In genomic region chr17:81959362-81960129, GRCh38 we compare ENCODE assay signal across 8 cellular contexts. TPM values are rescaled to one million over a fixed set of nuclear protein-coding genes. Genes with fewer than 3 reads are reported as not detected.
DNase-seq lines count a peak whose midpoint lies in the region; ATAC-seq and TF ChIP-seq lines count a peak whose summit lies in the region.

No MANE protein-coding gene starts in this region.

- TF ChIP-seq CTCF in C4-2B (conservative IDR thresholded peaks at IDR 0.05) (peak; percentile 99), fibroblast of the aortic adventitia (IDR thresholded peaks at IDR 0.05; ENCODE audit: insufficient read depth, low read length) (peak; percentile 60), thoracic aorta (IDR thresholded peaks at IDR 0.05) (peak; percentile 55)

- ATAC-seq in GM21737 (IDR thresholded peaks at IDR 0.05; ENCODE audit: unreplicated experiment) = peak; percentile 47
- ATAC-seq in thoracic aorta (ENCODE audit: insufficient number of reproducible peaks, low FRiP score, low read depth) = peak; percentile 53
- ATAC-seq in HG03196 (IDR thresholded peaks at IDR 0.05; ENCODE audit: unreplicated experiment) = no peak

- H3K4me1 ChIP-seq in thoracic aorta (ENCODE audit: control insufficient read depth in 1 of 2, low read depth in 2 of 2) = peaks cover 5 to 20% of the 10 kb centered on the region in 2 donors

- H3K9me3 ChIP-seq in thoracic aorta = no peaks in the 10 kb centered on the region

- peaks cover 17% of the 10 kb centered on the region for H3K27me3 ChIP-seq in thoracic aorta (replicated peaks; ENCODE audit: insufficient read depth)

- DNase-seq in NOMO-1 treated with dmso at 0.1 percent for 144 hours (lab: John Stamatoyannopoulos, UW; ENCODE audit: unreplicated experiment) (peak; percentile 51), fibroblast of the aortic adventitia (ENCODE audit: low read depth) (peak; percentile 29), nucleus accumbens (lab: John Stamatoyannopoulos, UW) (peak in 34 of 56 donors; percentile 3 to 84 (median 34)), thoracic aorta (ENCODE audit: low spot score) (no peak)
- peak; percentile 85 to 87 for DNase-seq in activated T-cell treated with anti-CD3 and anti-CD28 coated beads, Interleukin-2, amount 50 U/mL, for 48 hours

- H3K36me3 ChIP-seq in thoracic aorta = no peaks in the 10 kb centered on the region

- H3K27ac ChIP-seq in C4-2B = no peak overlapping the region
- H3K27ac ChIP-seq in thoracic aorta = no peak overlapping the region

- H3K4me3 ChIP-seq in fibroblast of the aortic adventitia (ENCODE audit: low read depth, low read length) (peak overlapping the region; percentile 28), thoracic aorta (peak overlapping the region; percentile 69)

RNA-seq across cellular contexts. Expression of gene NOTUM, which starts 1.4 kb away (rescaled TPM):
- 0.09 TPM in 1 of 2 replicates, not detected in the other for total RNA-seq in fibroblast of the aortic adventitia (ENCODE audit: low replicate concordance)
- total RNA-seq in thoracic aorta = not detected

RNA-seq across cellular contexts. Expression of gene MYADML2, which starts 12.5 kb away (rescaled TPM):
- not detected in 2 replicates for total RNA-seq in fibroblast of the aortic adventitia (ENCODE audit: low replicate concordance)
- not detected for total RNA-seq in thoracic aorta

RNA-seq across cellular contexts. Expression of gene ASPSCR1, which starts 17.9 kb away (rescaled TPM):
- total RNA-seq in fibroblast of the aortic adventitia (ENCODE audit: low replicate concordance) (23.6 and 37.0 TPM in 2 replicates), thoracic aorta (10 to 100 TPM; 20.6 to 41.3 TPM)

RNA-seq across cellular contexts. Expression of gene PYCR1, which starts 22.4 kb away (rescaled TPM):
- 16.9 and 91.0 TPM in 2 replicates for total RNA-seq in fibroblast of the aortic adventitia (ENCODE audit: low replicate concordance)
- 10 to 100 TPM; 14.4 to 15.0 TPM for total RNA-seq in thoracic aorta

RNA-seq across cellular contexts. Expression of gene MAFG, which starts 32.0 kb away (rescaled TPM):
- total RNA-seq in fibroblast of the aortic adventitia (ENCODE audit: low replicate concordance) = 19.1 and 28.0 TPM in 2 replicates
- 10 to 100 TPM; 29.8 to 32.1 TPM for total RNA-seq in thoracic aorta
